Comparison of ENCODE assay signal across 8 cellular contexts in the genomic region with DNA sequence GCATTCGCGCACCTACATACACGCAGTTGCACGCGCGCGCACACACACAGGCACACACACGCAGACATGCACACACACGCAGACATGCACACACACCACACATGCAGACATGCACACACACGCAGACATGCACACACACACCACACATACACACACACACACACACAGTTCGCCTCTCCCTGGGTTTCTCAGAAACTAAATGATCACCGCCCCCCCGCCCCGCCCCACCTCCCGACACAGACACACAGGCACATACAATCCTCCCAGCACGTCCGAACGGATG. TPM values are rescaled to one million over a fixed set of nuclear protein-coding genes. Genes with fewer than 3 reads are reported as not detected.
A peak's percentile ranks its signal among the peaks of the same experiment; 100 is the strongest.
DNase-seq lines count a peak whose midpoint lies in the region; ATAC-seq, FAIRE-seq and TF ChIP-seq lines count a peak whose summit lies in the region.

No MANE protein-coding gene starts in this region.

- H3K4me1 ChIP-seq in endothelial cell of umbilical vein (ENCODE audit: control insufficient read depth, extremely low read depth, insufficient read depth, low read length) (peaks cover 10% of the 10 kb centered on the region), ovary (ENCODE audit: insufficient read depth) (peaks cover 12% of the 10 kb centered on the region)

- dilution Hi-C loops in endothelial cell of umbilical vein (cut with MboI; ENCODE audit: extremely low pct_ligation_motif_present, low sequenced_read_pairs): no loop called here

- DNase-seq in GM03348 (ENCODE audit: low spot score): peak; percentile 29
- DNase-seq in endothelial cell of umbilical vein (ENCODE audit: low read depth, low spot score): peak; percentile 27
- peak; percentile 8 to 52 (median 24) for DNase-seq in ovary
- no peak for DNase-seq in foreskin melanocyte
- DNase-seq in iPS-NIHi7 (ENCODE audit: extremely low spot score): no peak

- TF ChIP-seq EP300 in ovary (IDR thresholded peaks at IDR 0.05): no peak

- H3K4me3 ChIP-seq in endothelial cell of umbilical vein (replicated peaks in 1 of 3; ENCODE audit: insufficient read depth in 1 of 3, low read depth in 1 of 3, low read length in 3 of 3) (peak overlapping the region; percentile 53 to 70 (median 67)), ovary (peak overlapping the region; percentile 48)

- H3K36me3 ChIP-seq in endothelial cell of umbilical vein (ENCODE audit: control insufficient read depth in 2 of 2, extremely low read depth in 1 of 2, insufficient read depth in 2 of 2, low read length in 2 of 2): no peaks in the 10 kb centered on the region
- no peaks in the 10 kb centered on the region for H3K36me3 ChIP-seq in ovary

- H2AFZ ChIP-seq in endothelial cell of umbilical vein (ENCODE audit: low read depth, low read length): no peak overlapping the region

- H4K20me1 ChIP-seq in endothelial cell of umbilical vein (replicated peaks; ENCODE audit: control insufficient read depth, extremely low read depth, insufficient read depth, low read length): no peaks in the 10 kb centered on the region

- no peak overlapping the region for H3K9ac ChIP-seq in endothelial cell of umbilical vein (replicated peaks; ENCODE audit: extremely low read depth, insufficient read depth, low read length)

- intact Hi-C loops in endothelial cell of umbilical vein (cut with micrococcal nuclease) (loop anchor here (1.0 to 10.0 kb wide), 4 partner anchors 148 to 484 kb away; no protein-coding TSS in a partner anchor), ovary (cut with DNase I) (loop anchor here (5.0 to 10.0 kb wide), 7 partner anchors 396 to 1836 kb away; no protein-coding TSS in a partner anchor)

- POLR2A ChIA-PET in endothelial cell of umbilical vein (lab: Charles Lee): interaction anchor here (0.6 kb wide), 1 partner anchor 19 kb away, joined by 3 read pairs; no protein-coding TSS in a partner anchor

- TF ChIP-seq POLR2A in endothelial cell of umbilical vein (IDR thresholded peaks at IDR 0.05; ENCODE audit: low read depth, low read length): no peak
- TF ChIP-seq POLR2A in ovary (IDR thresholded peaks at IDR 0.05): no peak

- H3K27ac ChIP-seq in VCaP (peak overlapping the region; percentile 84; the same call in 1 of the 2 replicates), endothelial cell of umbilical vein (ENCODE audit: insufficient read depth, low read depth, low read length) (no peak overlapping the region), ovary (peak overlapping the region in 1 of 2 donors; percentile 15)

- H3K9me3 ChIP-seq in endothelial cell of umbilical vein (replicated peaks; ENCODE audit: control insufficient read depth, insufficient read depth, low read length): no peaks in the 10 kb centered on the region
- H3K9me3 ChIP-seq in ovary: no peaks in the 10 kb centered on the region

- H3K4me2 ChIP-seq in endothelial cell of umbilical vein (ENCODE audit: insufficient read depth, low read length): peak overlapping the region; percentile 21

- ATAC-seq in GM19463 (IDR thresholded peaks at IDR 0.05; ENCODE audit: unreplicated experiment): no peak
- no peak for ATAC-seq in HG02840 (IDR thresholded peaks at IDR 0.05; ENCODE audit: low FRiP score, unreplicated experiment)

- peaks cover 10% of the 10 kb centered on the region for H3K79me2 ChIP-seq in endothelial cell of umbilical vein (ENCODE audit: control insufficient read depth, insufficient read depth, low read length)

- no peaks in the 10 kb centered on the region for H3K9me1 ChIP-seq in endothelial cell of umbilical vein (replicated peaks; ENCODE audit: control insufficient read depth, extremely low read depth, insufficient read depth, low read length)

- CTCF ChIA-PET in endothelial cell of umbilical vein (lab: Charles Lee): interaction anchor here (0.8 to 4.5 kb wide), 6 partner anchors 40 to 1835 kb away, joined by 3 to 87 read pairs (median 4); no protein-coding TSS in a partner anchor

- WGBS in ovary, 3 donors: 0 to 1% (median 1%) methylated on average over 18 of the region's 18 CpGs

- TF ChIP-seq CTCF in VCaP (conservative IDR thresholded peaks at IDR 0.05) (no peak), endothelial cell of umbilical vein (IDR thresholded peaks at IDR 0.05; ENCODE audit: extremely low read depth in 1 of 2, insufficient read depth in 1 of 2, low read depth in 1 of 2, low read length in 2 of 2) (no peak), ovary (IDR thresholded peaks at IDR 0.05) (no peak)

- BruUV-seq in endothelial cell of umbilical vein (replicated peaks; lab: Mats Ljungman, UMichigan): no TSS peak

- H3K27me3 ChIP-seq in endothelial cell of umbilical vein (ENCODE audit: control insufficient read depth in 2 of 2, insufficient read depth in 2 of 2, low read length in 2 of 2) (peaks cover 3 to 8% of the 10 kb centered on the region in 2 experiments), ovary (no peaks in the 10 kb centered on the region)

- FAIRE-seq in endothelial cell of umbilical vein (lab: Jason Lieb, UNC): no peak

TF ChIP-seq in endothelial cell of umbilical vein, 7 proteins besides CTCF, POLR2A, EP300 and RAD21:
- TF ChIP-seq GATA2 (IDR thresholded peaks at IDR 0.05; ENCODE audit: insufficient read depth, insufficient read length, low read depth, low read length) (no peak), JUN (IDR thresholded peaks at IDR 0.05; ENCODE audit: borderline replicate concordance, insufficient read depth, insufficient read length, low read depth) (no peak), EZH2 (IDR thresholded peaks at IDR 0.05; ENCODE audit: borderline replicate concordance, low read depth, low read length, severe bottlenecking) (no peak), FOS (IDR thresholded peaks at IDR 0.05; ENCODE audit: borderline replicate concordance, insufficient read depth, low read length) (no peak), POLR2AphosphoS5 (IDR thresholded peaks at IDR 0.05; ENCODE audit: insufficient read depth, low read depth, low read length) (no peak), MYC (IDR thresholded peaks at IDR 0.05; ENCODE audit: low read depth, low read length) (no peak)
- TF ChIP-seq, protein P1, sequence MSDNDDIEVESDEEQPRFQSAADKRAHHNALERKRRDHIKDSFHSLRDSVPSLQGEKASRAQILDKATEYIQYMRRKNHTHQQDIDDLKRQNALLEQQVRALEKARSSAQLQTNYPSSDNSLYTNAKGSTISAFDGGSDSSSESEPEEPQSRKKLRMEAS (IDR thresholded peaks at IDR 0.05; ENCODE audit: insufficient read depth, insufficient read length): no peak

RNA-seq across cellular contexts. Expression of a gene that starts 1.1 kb away (rescaled TPM):
- total RNA-seq in endothelial cell of umbilical vein (17.4 and 19.8 TPM in 2 replicates), ovary (10 to 100 TPM; 12.3 to 39.3 (median 25.1) TPM)
- polyA plus RNA-seq in endothelial cell of umbilical vein (11.5 and 11.9 TPM in 2 replicates), ovary (10 to 100 TPM; 11.3 to 24.9 TPM)
- 6.4 and 7.6 TPM in 2 replicates for polyA plus RNA-seq in endothelial cell of umbilical vein (2011; cell fraction: cytosol; rRNA removed)
- polyA plus RNA-seq in endothelial cell of umbilical vein (2011; cell fraction: nucleus; rRNA removed): 40.6 and 42.1 TPM in 2 replicates
- 11.0 and 18.2 TPM in 2 replicates for polyA plus RNA-seq in endothelial cell of umbilical vein (2012)
- 42.8 and 61.4 TPM in 2 replicates for polyA minus RNA-seq in endothelial cell of umbilical vein
- polyA minus RNA-seq in endothelial cell of umbilical vein (2011; cell fraction: cytosol; rRNA and poly(A)+ RNA removed): not detected
- 73.1 and 96.4 TPM in 2 replicates for polyA minus RNA-seq in endothelial cell of umbilical vein (2011; cell fraction: nucleus; rRNA and poly(A)+ RNA removed)

Comparison
In these comparisons a context has a peak if more than half of its experiments do, and no peak if none do; other contexts are left out.
1. DNase-seq: peak in GM03348 (single experiment), endothelial cell of umbilical vein (single experiment) and ovary (5 of 5); none in foreskin melanocyte (single experiment) and iPS-NIHi7 (single experiment).